ENCODE assay signal across 1 cellular context in the genomic region with DNA sequence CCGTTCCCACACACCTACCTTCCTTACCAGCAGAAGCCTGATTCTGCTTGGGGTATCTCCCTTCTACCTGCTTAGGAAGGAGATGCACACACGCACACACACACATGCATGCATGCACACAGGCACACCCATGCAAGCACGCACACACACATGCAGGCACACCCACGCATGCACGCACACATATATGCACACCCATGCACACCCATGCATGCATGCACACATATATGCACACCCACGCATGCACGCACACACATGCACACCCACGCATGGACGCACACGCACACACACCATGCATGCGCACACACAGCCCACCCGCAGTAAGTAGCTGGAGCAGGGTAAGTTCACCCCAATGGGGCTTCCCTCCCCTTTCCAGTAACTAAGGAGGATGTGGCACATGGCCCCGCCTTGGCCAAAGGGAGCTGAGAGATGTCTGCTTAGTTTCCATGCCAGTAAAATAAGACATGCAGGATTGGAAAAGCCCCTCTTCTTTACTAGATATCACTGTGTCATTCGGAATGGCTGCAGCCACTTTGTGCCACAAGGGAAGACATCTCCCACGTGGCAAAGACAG.
TF ChIP-seq lines count a peak whose summit lies in the region.

No MANE protein-coding gene starts in this region.

TF ChIP-seq in HEK293, 187 proteins besides CTCF, POLR2A, EP300 and RAD21 (continued from another document):
- TF ChIP-seq, protein P1, sequence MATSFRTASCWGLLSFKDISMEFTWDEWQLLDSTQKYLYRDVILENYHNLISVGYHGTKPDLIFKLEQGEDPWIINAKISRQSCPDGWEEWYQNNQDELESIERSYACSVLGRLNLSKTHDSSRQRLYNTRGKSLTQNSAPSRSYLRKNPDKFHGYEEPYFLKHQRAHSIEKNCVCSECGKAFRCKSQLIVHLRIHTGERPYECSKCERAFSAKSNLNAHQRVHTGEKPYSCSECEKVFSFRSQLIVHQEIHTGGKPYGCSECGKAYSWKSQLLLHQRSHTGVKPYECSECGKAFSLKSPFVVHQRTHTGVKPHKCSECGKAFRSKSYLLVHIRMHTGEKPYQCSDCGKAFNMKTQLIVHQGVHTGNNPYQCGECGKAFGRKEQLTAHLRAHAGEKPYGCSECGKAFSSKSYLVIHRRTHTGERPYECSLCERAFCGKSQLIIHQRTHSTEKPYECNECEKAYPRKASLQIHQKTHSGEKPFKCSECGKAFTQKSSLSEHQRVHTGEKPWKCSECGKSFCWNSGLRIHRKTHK (tag by site-specific recombination; IDR thresholded peaks at IDR 0.05) = no peak
- TF ChIP-seq ZNF16 (tag by site-specific recombination; IDR thresholded peaks at IDR 0.05; ENCODE audit: low read depth) = no peak
